In the genomic region with DNA sequence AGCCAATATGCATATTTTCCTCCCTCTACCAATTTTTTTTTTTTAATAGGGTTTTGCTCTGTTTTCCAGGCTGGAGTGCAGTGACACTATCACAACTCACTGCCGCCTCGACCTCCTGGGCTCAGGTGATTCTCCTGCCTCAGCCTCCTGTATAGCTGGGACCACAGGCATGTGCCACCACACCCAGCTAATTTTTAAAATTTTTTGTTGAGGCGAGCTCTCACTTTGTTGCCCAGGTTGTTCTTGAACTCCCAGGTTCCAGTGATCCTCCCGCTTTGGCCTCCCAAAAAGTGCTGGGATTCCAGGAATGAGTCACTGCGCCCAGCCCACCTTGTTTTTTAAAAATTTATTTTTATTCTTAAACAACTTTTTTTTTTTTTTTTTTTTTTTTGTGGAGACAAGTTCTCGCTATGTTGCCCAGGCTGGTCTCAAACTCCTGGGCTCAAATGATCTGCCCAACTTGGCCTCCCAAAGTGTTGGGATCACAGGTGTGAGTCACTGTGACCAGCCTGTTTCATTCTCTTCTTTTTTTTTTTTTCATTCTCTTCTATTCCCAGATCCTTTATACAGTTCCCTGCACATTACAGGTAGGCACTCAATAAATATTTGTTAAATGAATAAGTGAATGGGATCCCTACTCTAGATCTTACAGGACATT, we compare ENCODE assay signal across 16 cellular contexts.
"Had no signal": no experiment of that assay in that cellular context is flagged by ENCODE, and none has a peak within 500 bp of the region (broad histone marks: within the 10 kb centered on the region; RNA-seq: fewer than 3 reads in every experiment).

No MANE protein-coding gene starts in this region.

- H3K4me3 ChIP-seq: esophagus squamous epithelium, mucosa of descending colon, prostate gland, right lobe of liver, thoracic aorta had no signal

- ATAC-seq: left colon; mucosa of descending colon; naive thymus-derived CD8-positive, alpha-beta T cell had no signal

- H3K27ac Mint-ChIP-seq: activated naive CD4-positive, alpha-beta T cell treated with anti-CD3 and anti-CD28 coated beads for 36 hours; activated T-helper 1 cell treated with anti-CD3 and anti-CD28 coated beads, Interleukin-12 subunit alpha, Interleukin-12 subunit beta, Interleukin-2, Interleukin-4 antibody, amounts not matched to agents 30 ng/mL and 10 ng/mL and 1 ng/mL, durations not matched to agents 14 hours and 24 hours and 36 hours; naive thymus-derived CD8-positive, alpha-beta T cell had no signal

- H3K36me3 ChIP-seq: esophagus squamous epithelium, prostate gland, right lobe of liver, thoracic aorta had no signal

- H3K4me1 ChIP-seq: prostate gland, right lobe of liver had no signal

- DNase-seq: activated CD4-positive, alpha-beta T cell treated with anti-CD3 and anti-CD28 coated beads, Interleukin-2, amount 50 U/mL, for 4 hours; activated CD4-positive, CD25-positive, alpha-beta regulatory T cell treated with anti-CD3 and anti-CD28 coated beads, Interleukin-2, amount 50 U/mL, for 72 hours; activated naive CD4-positive, alpha-beta T cell treated with anti-CD3 and anti-CD28 coated beads for 36 hours; caudate nucleus; esophagus squamous epithelium; foreskin fibroblast; glutamatergic neuron; left colon; mucosa of descending colon; naive thymus-derived CD8-positive, alpha-beta T cell; occipital lobe; right lobe of liver had no signal

- H3K9me3 ChIP-seq: mucosa of descending colon, prostate gland, right lobe of liver, thoracic aorta had no signal

- H3K4me3 Mint-ChIP-seq: activated naive CD4-positive, alpha-beta T cell treated with anti-CD3 and anti-CD28 coated beads for 36 hours; activated T-helper 1 cell treated with anti-CD3 and anti-CD28 coated beads, Interleukin-12 subunit alpha, Interleukin-12 subunit beta, Interleukin-2, Interleukin-4 antibody, amounts not matched to agents 30 ng/mL and 10 ng/mL and 1 ng/mL, durations not matched to agents 14 hours and 24 hours and 36 hours; naive thymus-derived CD8-positive, alpha-beta T cell; stimulated activated naive CD8-positive, alpha-beta T cell treated with anti-CD3 and anti-CD28 coated beads, Interleukin-15, Interleukin-2, amounts not matched to agents 100 ng/mL and 50 ng/mL, for 24 hours had no signal

- H3K27ac ChIP-seq: esophagus squamous epithelium, prostate gland, right lobe of liver, thoracic aorta had no signal

- H3K27me3 ChIP-seq: esophagus squamous epithelium, right lobe of liver had no signal
